In the genomic region with DNA sequence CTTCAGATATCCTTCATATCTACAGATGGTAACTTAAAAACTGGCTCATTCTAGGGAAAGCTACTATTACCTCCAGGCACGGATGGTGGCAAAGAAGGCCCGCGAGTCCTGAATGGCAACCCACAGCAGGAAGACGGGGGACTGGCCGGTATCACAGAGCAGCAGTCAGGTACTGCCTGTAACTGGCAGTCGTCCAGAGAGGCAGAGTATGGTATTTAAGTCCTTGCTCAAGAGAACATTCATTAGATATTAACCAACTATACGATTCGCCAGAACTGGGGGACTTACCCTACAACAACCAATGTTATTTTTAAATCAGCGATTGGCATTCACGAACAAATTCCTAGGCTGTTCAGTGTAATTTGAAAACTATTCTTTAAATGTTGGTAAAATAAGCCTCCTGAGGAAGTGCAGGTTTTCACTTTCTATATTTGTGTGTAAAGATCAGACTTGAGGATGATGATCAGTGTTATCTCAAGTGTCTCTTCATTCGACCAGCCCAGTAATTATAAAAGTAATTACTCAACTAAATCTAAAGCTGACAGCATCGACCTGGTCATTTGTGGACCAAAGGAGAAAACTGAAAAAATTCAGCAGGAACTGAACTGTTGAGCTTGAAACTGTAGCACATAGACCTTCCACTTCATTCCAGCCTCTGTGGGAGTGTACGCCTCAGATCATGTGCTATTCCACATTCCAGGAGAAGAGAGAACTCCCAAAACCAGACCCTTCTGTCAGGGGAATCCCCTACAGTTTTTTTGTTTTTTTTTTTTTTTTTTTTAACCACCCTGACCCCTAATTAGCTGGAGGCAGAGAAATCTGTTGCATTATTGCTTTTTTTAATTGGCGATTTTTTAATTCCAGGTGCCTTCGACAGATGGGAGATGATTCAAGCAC, we compare ENCODE assay signal across 13 cellular contexts.
DNase-seq lines count a peak whose midpoint lies in the region; ATAC-seq and TF ChIP-seq lines count a peak whose summit lies in the region.
"Had no signal": no experiment of that assay in that cellular context is flagged by ENCODE, and none has a peak within 500 bp of the region (broad histone marks: within the 10 kb centered on the region; RNA-seq: fewer than 3 reads in every experiment).

No MANE protein-coding gene starts in this region.

- peaks cover 4% of the 10 kb centered on the region for H3K4me1 ChIP-seq in right cardiac atrium (ENCODE audit: control insufficient read depth, insufficient read depth, low read length)
- H3K4me1 ChIP-seq in testis: peaks cover 46% of the 10 kb centered on the region
- peaks cover 5% of the 10 kb centered on the region for H3K4me1 ChIP-seq in foreskin keratinocyte
- H3K4me1 ChIP-seq: suprapubic skin had no signal

- H3K9me3 ChIP-seq in right cardiac atrium (ENCODE audit: control insufficient read depth, low read length): no peaks in the 10 kb centered on the region
- no peaks in the 10 kb centered on the region for H3K9me3 ChIP-seq in testis
- H3K9me3 ChIP-seq: suprapubic skin had no signal

- no peak overlapping the region for H3K4me3 Mint-ChIP-seq in activated naive CD4-positive, alpha-beta T cell treated with anti-CD3 and anti-CD28 coated beads for 36 hours
- H3K4me3 Mint-ChIP-seq: activated naive CD8-positive, alpha-beta T cell treated with anti-CD3 and anti-CD28 coated beads, Interleukin-2, amount 10 ng/mL, durations not matched to agents 7 days and 5 days; endodermal cell had no signal

- no peaks in the 10 kb centered on the region for H3K4me1 Mint-ChIP-seq in activated naive CD4-positive, alpha-beta T cell treated with anti-CD3 and anti-CD28 coated beads for 36 hours (ENCODE audit: low read depth)

- TF ChIP-seq CTCF in testis (IDR thresholded peaks at IDR 0.05): no peak
- TF ChIP-seq CTCF in foreskin keratinocyte (conservative IDR thresholded peaks at IDR 0.05): no peak

- H3K4me3 ChIP-seq in right cardiac atrium (ENCODE audit: low read length): no peak overlapping the region
- no peak overlapping the region for H3K4me3 ChIP-seq in testis
- H3K4me3 ChIP-seq: suprapubic skin had no signal

- no peaks in the 10 kb centered on the region for H3K27me3 Mint-ChIP-seq in activated naive CD4-positive, alpha-beta T cell treated with anti-CD3 and anti-CD28 coated beads for 36 hours (ENCODE audit: low read depth)
- H3K27me3 Mint-ChIP-seq: activated naive CD8-positive, alpha-beta T cell treated with anti-CD3 and anti-CD28 coated beads, Interleukin-2, amount 10 ng/mL, durations not matched to agents 7 days and 5 days had no signal

- CTCF ChIA-PET in activated naive CD4-positive, alpha-beta T cell treated with anti-CD3 and anti-CD28 coated beads for 36 hours (lab: Charles Lee): interaction anchor here (0.7 kb wide), 1 partner anchor 1512 kb away, joined by 3 read pairs; no protein-coding TSS in a partner anchor

- H3K27me3 ChIP-seq in right cardiac atrium (ENCODE audit: control insufficient read depth, insufficient read depth): no peaks in the 10 kb centered on the region
- no peaks in the 10 kb centered on the region for H3K27me3 ChIP-seq in testis
- no peaks in the 10 kb centered on the region for H3K27me3 ChIP-seq in foreskin keratinocyte
- H3K27me3 ChIP-seq: suprapubic skin had no signal

- no peak for DNase-seq in activated naive CD4-positive, alpha-beta T cell treated with anti-CD3 and anti-CD28 coated beads for 36 hours
- no peak for DNase-seq in activated naive CD4-positive, alpha-beta T cell treated with anti-CD3 and anti-CD28 coated beads, Interleukin-2, amount 50 U/mL, for 16 hours
- DNase-seq in NCI-H1694 treated with DMSO at 0.1 percent for 48 hours (lab: John Stamatoyannopoulos, UW) (peak; percentile 77), right cardiac atrium (peak in 2 of 3 donors; percentile 47 to 66), testis (peak; percentile 66), mucosa of gallbladder (ENCODE audit: low spot score) (no peak), foreskin keratinocyte (no peak)
- DNase-seq in activated CD4-positive, alpha-beta T cell treated with anti-CD3 and anti-CD28 coated beads, Interleukin-2, amount 50 U/mL, for 48 hours: no peak
- DNase-seq: ACHN; activated CD4-positive, alpha-beta T cell treated with anti-CD3 and anti-CD28 coated beads, Interleukin-2, amount 50 U/mL, for 1 hour; activated naive CD8-positive, alpha-beta T cell treated with anti-CD3 and anti-CD28 coated beads, Interleukin-2, amount 10 ng/mL, durations not matched to agents 7 days and 5 days; endodermal cell had no signal

- no peak for TF ChIP-seq POLR2A in testis (IDR thresholded peaks at IDR 0.05)

- H3K9me3 Mint-ChIP-seq in activated naive CD4-positive, alpha-beta T cell treated with anti-CD3 and anti-CD28 coated beads for 36 hours: no peaks in the 10 kb centered on the region
- H3K9me3 Mint-ChIP-seq: activated naive CD8-positive, alpha-beta T cell treated with anti-CD3 and anti-CD28 coated beads, Interleukin-2, amount 10 ng/mL, durations not matched to agents 7 days and 5 days; endodermal cell had no signal

- H3K36me3 Mint-ChIP-seq in activated naive CD4-positive, alpha-beta T cell treated with anti-CD3 and anti-CD28 coated beads for 36 hours (ENCODE audit: low read depth): peaks cover 27% of the 10 kb centered on the region

- 63% methylated on average over 15 of the region's 15 CpGs for WGBS in right cardiac atrium
- 39 to 53% methylated on average over 15 of the region's 15 CpGs for WGBS in testis, 2 donors

- no peaks in the 10 kb centered on the region for H3K36me3 ChIP-seq in testis (ENCODE audit: low read depth, missing control alignments)

- intact Hi-C loops in activated naive CD4-positive, alpha-beta T cell treated with anti-CD3 and anti-CD28 coated beads for 36 hours (cut with micrococcal nuclease): no loop called here
- intact Hi-C loops in right cardiac atrium (cut with DNase I): no loop called here
- intact Hi-C loops in testis (cut with DNase I; ENCODE audit: low total_unique reads): no loop called here

- peak overlapping the region; percentile 67 for H3K27ac ChIP-seq in right cardiac atrium (ENCODE audit: low read length)
- peak overlapping the region; percentile 67 to 77 for H3K27ac ChIP-seq in testis
- H3K27ac ChIP-seq in foreskin keratinocyte: no peak overlapping the region
- H3K27ac ChIP-seq: suprapubic skin had no signal

- peak overlapping the region; percentile 48 for H3K27ac Mint-ChIP-seq in activated naive CD4-positive, alpha-beta T cell treated with anti-CD3 and anti-CD28 coated beads for 36 hours
- H3K27ac Mint-ChIP-seq: activated naive CD8-positive, alpha-beta T cell treated with anti-CD3 and anti-CD28 coated beads, Interleukin-2, amount 10 ng/mL, durations not matched to agents 7 days and 5 days; endodermal cell had no signal

- ATAC-seq in right cardiac atrium (peak in 1 of 2 donors; percentile 47), foreskin keratinocyte (no peak)

Comparison
In these comparisons a context has a peak if more than half of its experiments do, and no peak if none do; other contexts are left out.
1. DNase-seq: peak in NCI-H1694 treated with DMSO at 0.1 percent for 48 hours (single experiment), right cardiac atrium (2 of 3) and testis (single experiment); none in activated naive CD4-positive, alpha-beta T cell treated with anti-CD3 and anti-CD28 coated beads for 36 hours (single experiment), activated naive CD4-positive, alpha-beta T cell treated with anti-CD3 and anti-CD28 coated beads, Interleukin-2, amount 50 U/mL, for 16 hours (single experiment), activated CD4-positive, alpha-beta T cell treated with anti-CD3 and anti-CD28 coated beads, Interleukin-2, amount 50 U/mL, for 48 hours (0 of 2), mucosa of gallbladder (single experiment) and foreskin keratinocyte (0 of 2).